In genomic region chr1:170765279-170765678, GRCh38 we compare ENCODE assay signal across 11 cellular contexts.
A peak's percentile ranks its signal among the peaks of the same experiment; 100 is the strongest.
DNase-seq lines count a peak whose midpoint lies in the region; ATAC-seq and TF ChIP-seq lines count a peak whose summit lies in the region.
"Had no signal": no experiment of that assay in that cellular context is flagged by ENCODE, and none has a peak within 500 bp of the region (broad histone marks: within the 10 kb centered on the region; RNA-seq: fewer than 3 reads in every experiment).

No MANE protein-coding gene starts in this region.

- no peaks in the 10 kb centered on the region for H3K36me3 ChIP-seq in left ventricle myocardium inferior
- no peaks in the 10 kb centered on the region for H3K36me3 ChIP-seq in Loucy (ENCODE audit: insufficient read depth, low read length)
- no peaks in the 10 kb centered on the region for H3K36me3 ChIP-seq in mesenchymal stem cell (ENCODE audit: control insufficient read depth in 1 of 2, insufficient read depth in 2 of 2, low read depth in 1 of 2, low read length in 2 of 2)

- H2AK5ac ChIP-seq in mesenchymal stem cell (ENCODE audit: low read length, severe bottlenecking), result no peak overlapping the region

- H4K20me1 ChIP-seq in Loucy (ENCODE audit: insufficient read depth, low read length, poor library complexity, severe bottlenecking), result no peaks in the 10 kb centered on the region

- H3K18ac ChIP-seq in mesenchymal stem cell (ENCODE audit: low read depth in 1 of 2, low read length in 2 of 2), result no peak overlapping the region

- H3K79me2 ChIP-seq in Loucy (ENCODE audit: insufficient read depth, low read length), result no peaks in the 10 kb centered on the region

- no peaks in the 10 kb centered on the region for H3K9me3 ChIP-seq in left ventricle myocardium inferior (replicated peaks)
- H3K9me3 ChIP-seq in Loucy (ENCODE audit: insufficient read depth, low read depth, low read length), result no peaks in the 10 kb centered on the region
- peaks cover 6% of the 10 kb centered on the region for H3K9me3 ChIP-seq in mesenchymal stem cell (ENCODE audit: control insufficient read depth, low read length)

- H2BK15ac ChIP-seq in mesenchymal stem cell (ENCODE audit: low read depth, poor library complexity, severe bottlenecking), result no peak overlapping the region

- H3K9ac ChIP-seq in Loucy (ENCODE audit: low read depth, low read length, poor library complexity, severe bottlenecking), result no peak overlapping the region
- H3K9ac ChIP-seq in mesenchymal stem cell (ENCODE audit: low read length), result peak overlapping the region; percentile 13

- H3K4me3 ChIP-seq in left ventricle myocardium inferior, result no peak overlapping the region
- H3K4me3 ChIP-seq in Loucy (ENCODE audit: low read length, poor library complexity, severe bottlenecking), result no peak overlapping the region
- H3K4me3 ChIP-seq in mesenchymal stem cell (ENCODE audit: insufficient read depth in 1 of 2, low read depth in 1 of 2, low read length in 2 of 2), result no peak overlapping the region

- H3K27me3 ChIP-seq in left ventricle myocardium inferior (ENCODE audit: low read depth), result no peaks in the 10 kb centered on the region
- no peaks in the 10 kb centered on the region for H3K27me3 ChIP-seq in Loucy (ENCODE audit: insufficient read depth, low read length, poor library complexity, severe bottlenecking)
- no peaks in the 10 kb centered on the region for H3K27me3 ChIP-seq in mesenchymal stem cell (ENCODE audit: control insufficient read depth in 1 of 2, insufficient read depth in 1 of 2, low read length in 2 of 2)

- no peak overlapping the region for H2BK12ac ChIP-seq in mesenchymal stem cell (ENCODE audit: low read length in 2 of 2)

- no peak overlapping the region for H2BK120ac ChIP-seq in mesenchymal stem cell (ENCODE audit: low read depth, low read length)

- no peaks in the 10 kb centered on the region for H3K79me1 ChIP-seq in mesenchymal stem cell (replicated peaks; ENCODE audit: low read length, poor library complexity, severe bottlenecking)

- H3K4me1 ChIP-seq in left ventricle myocardium inferior (no peaks in the 10 kb centered on the region), Loucy (ENCODE audit: insufficient read depth, low read length, poor library complexity, severe bottlenecking) (peaks cover 16% of the 10 kb centered on the region), mesenchymal stem cell (ENCODE audit: control insufficient read depth, insufficient read depth, low read depth, low read length) (no peaks in the 10 kb centered on the region)

- DNase-seq in Right ventricle myocardium superior, result no peak
- DNase-seq in left ventricle myocardium inferior, result no peak
- no peak for DNase-seq in mesenchymal stem cell
- no peak for DNase-seq in hepatic stellate cell (ENCODE audit: low spot score)
- no peak for DNase-seq in activated T-cell treated with anti-CD3 and anti-CD28 coated beads, Interleukin-2, amount 50 U/mL, for 48 hours
- DNase-seq in ecto neural progenitor cell (ENCODE audit: low spot score), result no peak
- DNase-seq: H9, NCI-H2029 treated with DMSO at 0.1 percent for 48 hours, NCI-H226 had no signal

- H3K9me2 ChIP-seq in Loucy (replicated peaks; ENCODE audit: low read depth, low read length), result no peaks in the 10 kb centered on the region

- H4K91ac ChIP-seq in mesenchymal stem cell (ENCODE audit: low read length), result no peak overlapping the region

- no peak overlapping the region for H3K4ac ChIP-seq in mesenchymal stem cell (ENCODE audit: low read depth in 1 of 2, low read length in 2 of 2)

- H3K4me2 ChIP-seq in Loucy (ENCODE audit: low read depth, low read length, poor library complexity, severe bottlenecking), result no peak overlapping the region
- no peak overlapping the region for H3K4me2 ChIP-seq in mesenchymal stem cell (ENCODE audit: low read length, poor library complexity, severe bottlenecking)

- no peak overlapping the region for H3K27ac ChIP-seq in left ventricle myocardium inferior (replicated peaks)
- no peak overlapping the region for H3K27ac ChIP-seq in mesenchymal stem cell (ENCODE audit: low read length, poor library complexity, severe bottlenecking)
- H3K27ac ChIP-seq: HL-60 had no signal

- no peak overlapping the region for H3K14ac ChIP-seq in mesenchymal stem cell (ENCODE audit: low read length in 2 of 2)

- no peak overlapping the region for H4K8ac ChIP-seq in mesenchymal stem cell (ENCODE audit: low read length)

- intact Hi-C loops in Right ventricle myocardium superior (cut with DNase I) (no loop called here), left ventricle myocardium inferior (cut with micrococcal nuclease) (no loop called here)

- H3K23ac ChIP-seq in mesenchymal stem cell (ENCODE audit: low read length in 2 of 2), result no peak overlapping the region

- WGBS in mesenchymal stem cell, result 100% methylated on average over 1 of the region's 1 CpG

- H2BK5ac ChIP-seq in mesenchymal stem cell (ENCODE audit: low read depth, low read length, poor library complexity, severe bottlenecking), result no peak overlapping the region

- TF ChIP-seq CTCF in left ventricle myocardium inferior (IDR thresholded peaks at IDR 0.05; ENCODE audit: borderline replicate concordance), result no peak
- TF ChIP-seq CTCF in Loucy (conservative IDR thresholded peaks at IDR 0.05; ENCODE audit: low read length), result no peak

- peak overlapping the region; percentile 32; the same call in 1 of the 2 replicates for H2AFZ ChIP-seq in Loucy (ENCODE audit: low read length)
- H2AFZ ChIP-seq in mesenchymal stem cell (ENCODE audit: low read depth, low read length), result no peak overlapping the region

- no peaks in the 10 kb centered on the region for H3F3A ChIP-seq in Loucy (ENCODE audit: low read depth)

- ATAC-seq in Right ventricle myocardium superior (ENCODE audit: poor library complexity), result peak; percentile 10
